Comparison of ENCODE assay signal across 1 cellular context in the genomic region with DNA sequence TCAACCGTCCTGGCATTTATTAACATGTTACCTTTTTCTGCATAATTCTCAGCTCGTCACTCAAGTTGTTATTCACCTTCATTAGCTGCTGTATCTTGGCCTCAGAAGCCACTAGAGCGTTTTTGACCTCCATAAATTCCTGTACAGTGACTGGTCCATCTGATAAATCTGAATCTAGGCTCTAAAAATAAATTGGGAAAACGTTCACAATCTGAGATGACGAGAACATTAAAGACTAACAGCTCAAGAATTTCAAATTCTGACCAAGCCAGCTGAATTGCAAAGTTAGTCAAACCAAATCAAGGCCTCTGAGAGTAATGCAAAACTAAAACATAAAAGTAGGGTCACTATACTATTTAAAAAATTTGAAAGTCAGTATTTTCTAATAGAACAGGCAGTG.
TF ChIP-seq lines count a peak whose summit lies in the region.

No MANE protein-coding gene starts in this region.

TF ChIP-seq in GM23338, 12 proteins besides CTCF, POLR2A, EP300 and RAD21 (continued from another document):
- TF ChIP-seq, protein P1, sequence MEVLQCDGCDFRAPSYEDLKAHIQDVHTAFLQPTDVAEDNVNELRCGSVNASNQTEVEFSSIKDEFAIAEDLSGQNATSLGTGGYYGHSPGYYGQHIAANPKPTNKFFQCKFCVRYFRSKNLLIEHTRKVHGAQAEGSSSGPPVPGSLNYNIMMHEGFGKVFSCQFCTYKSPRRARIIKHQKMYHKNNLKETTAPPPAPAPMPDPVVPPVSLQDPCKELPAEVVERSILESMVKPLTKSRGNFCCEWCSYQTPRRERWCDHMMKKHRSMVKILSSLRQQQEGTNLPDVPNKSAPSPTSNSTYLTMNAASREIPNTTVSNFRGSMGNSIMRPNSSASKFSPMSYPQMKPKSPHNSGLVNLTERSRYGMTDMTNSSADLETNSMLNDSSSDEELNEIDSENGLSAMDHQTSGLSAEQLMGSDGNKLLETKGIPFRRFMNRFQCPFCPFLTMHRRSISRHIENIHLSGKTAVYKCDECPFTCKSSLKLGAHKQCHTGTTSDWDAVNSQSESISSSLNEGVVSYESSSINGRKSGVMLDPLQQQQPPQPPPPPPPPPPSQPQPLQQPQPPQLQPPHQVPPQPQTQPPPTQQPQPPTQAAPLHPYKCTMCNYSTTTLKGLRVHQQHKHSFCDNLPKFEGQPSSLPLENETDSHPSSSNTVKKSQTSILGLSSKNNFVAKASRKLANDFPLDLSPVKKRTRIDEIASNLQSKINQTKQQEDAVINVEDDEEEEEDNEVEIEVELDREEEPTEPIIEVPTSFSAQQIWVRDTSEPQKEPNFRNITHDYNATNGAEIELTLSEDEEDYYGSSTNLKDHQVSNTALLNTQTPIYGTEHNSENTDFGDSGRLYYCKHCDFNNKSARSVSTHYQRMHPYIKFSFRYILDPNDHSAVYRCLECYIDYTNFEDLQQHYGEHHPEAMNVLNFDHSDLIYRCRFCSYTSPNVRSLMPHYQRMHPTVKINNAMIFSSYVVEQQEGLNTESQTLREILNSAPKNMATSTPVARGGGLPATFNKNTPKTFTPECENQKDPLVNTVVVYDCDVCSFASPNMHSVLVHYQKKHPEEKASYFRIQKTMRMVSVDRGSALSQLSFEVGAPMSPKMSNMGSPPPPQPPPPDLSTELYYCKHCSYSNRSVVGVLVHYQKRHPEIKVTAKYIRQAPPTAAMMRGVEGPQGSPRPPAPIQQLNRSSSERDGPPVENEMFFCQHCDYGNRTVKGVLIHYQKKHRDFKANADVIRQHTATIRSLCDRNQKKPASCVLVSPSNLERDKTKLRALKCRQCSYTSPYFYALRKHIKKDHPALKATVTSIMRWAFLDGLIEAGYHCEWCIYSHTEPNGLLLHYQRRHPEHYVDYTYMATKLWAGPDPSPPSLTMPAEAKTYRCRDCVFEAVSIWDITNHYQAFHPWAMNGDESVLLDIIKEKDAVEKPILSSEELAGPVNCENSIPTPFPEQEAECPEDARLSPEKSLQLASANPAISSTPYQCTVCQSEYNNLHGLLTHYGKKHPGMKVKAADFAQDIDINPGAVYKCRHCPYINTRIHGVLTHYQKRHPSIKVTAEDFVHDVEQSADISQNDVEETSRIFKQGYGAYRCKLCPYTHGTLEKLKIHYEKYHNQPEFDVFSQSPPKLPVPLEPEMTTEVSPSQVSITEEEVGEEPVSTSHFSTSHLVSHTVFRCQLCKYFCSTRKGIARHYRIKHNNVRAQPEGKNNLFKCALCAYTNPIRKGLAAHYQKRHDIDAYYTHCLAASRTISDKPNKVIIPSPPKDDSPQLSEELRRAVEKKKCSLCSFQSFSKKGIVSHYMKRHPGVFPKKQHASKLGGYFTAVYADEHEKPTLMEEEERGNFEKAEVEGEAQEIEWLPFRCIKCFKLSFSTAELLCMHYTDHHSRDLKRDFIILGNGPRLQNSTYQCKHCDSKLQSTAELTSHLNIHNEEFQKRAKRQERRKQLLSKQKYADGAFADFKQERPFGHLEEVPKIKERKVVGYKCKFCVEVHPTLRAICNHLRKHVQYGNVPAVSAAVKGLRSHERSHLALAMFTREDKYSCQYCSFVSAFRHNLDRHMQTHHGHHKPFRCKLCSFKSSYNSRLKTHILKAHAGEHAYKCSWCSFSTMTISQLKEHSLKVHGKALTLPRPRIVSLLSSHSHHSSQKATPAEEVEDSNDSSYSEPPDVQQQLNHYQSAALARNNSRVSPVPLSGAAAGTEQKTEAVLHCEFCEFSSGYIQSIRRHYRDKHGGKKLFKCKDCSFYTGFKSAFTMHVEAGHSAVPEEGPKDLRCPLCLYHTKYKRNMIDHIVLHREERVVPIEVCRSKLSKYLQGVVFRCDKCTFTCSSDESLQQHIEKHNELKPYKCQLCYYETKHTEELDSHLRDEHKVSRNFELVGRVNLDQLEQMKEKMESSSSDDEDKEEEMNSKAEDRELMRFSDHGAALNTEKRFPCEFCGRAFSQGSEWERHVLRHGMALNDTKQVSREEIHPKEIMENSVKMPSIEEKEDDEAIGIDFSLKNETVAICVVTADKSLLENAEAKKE (CRISPR knock-in tag; IDR thresholded peaks at IDR 0.05), result no peak
- TF ChIP-seq, protein P2, sequence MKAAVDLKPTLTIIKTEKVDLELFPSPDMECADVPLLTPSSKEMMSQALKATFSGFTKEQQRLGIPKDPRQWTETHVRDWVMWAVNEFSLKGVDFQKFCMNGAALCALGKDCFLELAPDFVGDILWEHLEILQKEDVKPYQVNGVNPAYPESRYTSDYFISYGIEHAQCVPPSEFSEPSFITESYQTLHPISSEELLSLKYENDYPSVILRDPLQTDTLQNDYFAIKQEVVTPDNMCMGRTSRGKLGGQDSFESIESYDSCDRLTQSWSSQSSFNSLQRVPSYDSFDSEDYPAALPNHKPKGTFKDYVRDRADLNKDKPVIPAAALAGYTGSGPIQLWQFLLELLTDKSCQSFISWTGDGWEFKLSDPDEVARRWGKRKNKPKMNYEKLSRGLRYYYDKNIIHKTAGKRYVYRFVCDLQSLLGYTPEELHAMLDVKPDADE (IDR thresholded peaks at IDR 0.05), result no peak
- TF ChIP-seq ZNF114 (CRISPR knock-in tag; IDR thresholded peaks at IDR 0.05) (no peak), JUNB (IDR thresholded peaks at IDR 0.05; ENCODE audit: unreplicated experiment) (no peak), EZH2 (IDR thresholded peaks at IDR 0.05; ENCODE audit: low read depth, unreplicated experiment) (no peak), EZH2phosphoT487 (IDR thresholded peaks at IDR 0.05; ENCODE audit: unreplicated experiment) (no peak), STAT1 (IDR thresholded peaks at IDR 0.05; ENCODE audit: unreplicated experiment) (no peak)
